ENCODE assay signal across 17 cellular contexts in the genomic region with DNA sequence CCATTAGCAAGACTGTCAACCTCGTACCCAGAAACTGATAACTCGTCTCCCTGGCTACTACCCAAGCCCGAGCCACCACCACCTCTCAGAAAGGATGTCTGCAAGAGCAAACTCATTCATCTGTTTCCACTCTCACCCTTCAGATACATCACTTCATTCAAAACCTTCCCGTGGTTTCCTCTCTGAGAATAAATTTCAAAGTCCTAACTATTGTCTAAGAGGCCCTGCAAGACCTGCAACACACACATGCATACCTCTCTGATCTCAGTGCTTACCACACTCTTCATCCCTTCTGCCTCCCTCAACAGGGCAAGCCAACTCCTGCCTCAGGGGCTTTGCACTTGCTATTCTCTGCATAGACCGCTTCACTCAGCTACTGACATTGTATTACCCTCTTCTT. TPM values are rescaled to one million over a fixed set of nuclear protein-coding genes. Genes with fewer than 3 reads are reported as not detected.
A peak's percentile ranks its signal among the peaks of the same experiment; 100 is the strongest.
DNase-seq lines count a peak whose midpoint lies in the region; ATAC-seq and TF ChIP-seq lines count a peak whose summit lies in the region.
"Had no signal": no experiment of that assay in that cellular context is flagged by ENCODE, and none has a peak within 500 bp of the region (broad histone marks: within the 10 kb centered on the region; RNA-seq: fewer than 3 reads in every experiment).

No MANE protein-coding gene starts in this region.

- DNase-seq in activated CD4-positive, alpha-beta memory T cell treated with anti-CD3 and anti-CD28 coated beads for 36 hours, result peak; percentile 22
- DNase-seq in activated CD4-positive, alpha-beta memory T cell treated with anti-CD3 and anti-CD28 coated beads, Interleukin-2, amount 10 ng/mL, durations not matched to agents 7 days and 5 days, result no peak
- DNase-seq in GM20000 (ENCODE audit: low spot score) (peak; percentile 26), progenitor cell of endocrine pancreas (ENCODE audit: low spot score, unreplicated experiment) (no peak), ecto neural progenitor cell (ENCODE audit: low spot score) (no peak), activated gamma-delta T cell treated with Interleukin-2 at 50 U/mL for 16 hours (no peak), globus pallidus (ENCODE audit: low spot score) (no peak)
- DNase-seq: CD4-positive, alpha-beta memory T cell; colonic mucosa; EL; glutamatergic neuron; naive thymus-derived CD8-positive, alpha-beta T cell; NCI-H1694; NCI-H524; stimulated activated naive CD4-positive, alpha-beta T cell treated with Interleukin-2 at 50 U/mL for 16 hours had no signal

- H3K4me1 Mint-ChIP-seq in activated CD4-positive, alpha-beta memory T cell treated with anti-CD3 and anti-CD28 coated beads for 36 hours (ENCODE audit: low read depth), result peaks cover 14% of the 10 kb centered on the region
- H3K4me1 Mint-ChIP-seq in activated CD4-positive, alpha-beta memory T cell treated with anti-CD3 and anti-CD28 coated beads, Interleukin-2, amount 10 ng/mL, durations not matched to agents 7 days and 5 days, result peaks cover 13% of the 10 kb centered on the region
- peaks cover 7% of the 10 kb centered on the region for H3K4me1 Mint-ChIP-seq in progenitor cell of endocrine pancreas (ENCODE audit: low read depth)

- no peaks in the 10 kb centered on the region for H3K36me3 Mint-ChIP-seq in activated CD4-positive, alpha-beta memory T cell treated with anti-CD3 and anti-CD28 coated beads for 36 hours
- no peaks in the 10 kb centered on the region for H3K36me3 Mint-ChIP-seq in activated CD4-positive, alpha-beta memory T cell treated with anti-CD3 and anti-CD28 coated beads, Interleukin-2, amount 10 ng/mL, durations not matched to agents 7 days and 5 days (ENCODE audit: low read depth)
- H3K36me3 Mint-ChIP-seq in progenitor cell of endocrine pancreas (ENCODE audit: insufficient read depth), result no peaks in the 10 kb centered on the region
- H3K36me3 Mint-ChIP-seq: CD4-positive, alpha-beta memory T cell; naive thymus-derived CD8-positive, alpha-beta T cell had no signal

- H3K27me3 Mint-ChIP-seq in activated CD4-positive, alpha-beta memory T cell treated with anti-CD3 and anti-CD28 coated beads for 36 hours, result no peaks in the 10 kb centered on the region
- no peaks in the 10 kb centered on the region for H3K27me3 Mint-ChIP-seq in activated CD4-positive, alpha-beta memory T cell treated with anti-CD3 and anti-CD28 coated beads, Interleukin-2, amount 10 ng/mL, durations not matched to agents 7 days and 5 days
- no peaks in the 10 kb centered on the region for H3K27me3 Mint-ChIP-seq in progenitor cell of endocrine pancreas
- H3K27me3 Mint-ChIP-seq: CD4-positive, alpha-beta memory T cell; naive thymus-derived CD8-positive, alpha-beta T cell had no signal

- TF ChIP-seq CTCF in GM20000 (IDR thresholded peaks at IDR 0.05; ENCODE audit: extremely low read depth, missing control alignments) (no peak), progenitor cell of endocrine pancreas (IDR thresholded peaks at IDR 0.05; ENCODE audit: unreplicated experiment) (no peak)

- intact Hi-C loops in activated CD4-positive, alpha-beta memory T cell treated with anti-CD3 and anti-CD28 coated beads for 36 hours (cut with micrococcal nuclease), result loop anchor here (5.0 kb wide), 1 partner anchor 175 kb away; no protein-coding TSS in a partner anchor

- no peak overlapping the region for H3K27ac Mint-ChIP-seq in activated CD4-positive, alpha-beta memory T cell treated with anti-CD3 and anti-CD28 coated beads for 36 hours
- no peak overlapping the region for H3K27ac Mint-ChIP-seq in activated CD4-positive, alpha-beta memory T cell treated with anti-CD3 and anti-CD28 coated beads, Interleukin-2, amount 10 ng/mL, durations not matched to agents 7 days and 5 days
- peak overlapping the region; percentile 53 for H3K27ac Mint-ChIP-seq in progenitor cell of endocrine pancreas

- no peak overlapping the region for H3K4me3 Mint-ChIP-seq in activated CD4-positive, alpha-beta memory T cell treated with anti-CD3 and anti-CD28 coated beads for 36 hours
- H3K4me3 Mint-ChIP-seq in activated CD4-positive, alpha-beta memory T cell treated with anti-CD3 and anti-CD28 coated beads, Interleukin-2, amount 10 ng/mL, durations not matched to agents 7 days and 5 days, result no peak overlapping the region
- no peak overlapping the region for H3K4me3 Mint-ChIP-seq in progenitor cell of endocrine pancreas (ENCODE audit: low read depth)
- H3K4me3 Mint-ChIP-seq: CD4-positive, alpha-beta memory T cell; naive thymus-derived CD8-positive, alpha-beta T cell had no signal

- CTCF ChIA-PET in activated CD4-positive, alpha-beta memory T cell treated with anti-CD3 and anti-CD28 coated beads for 36 hours (lab: Charles Lee), result interaction anchor here (0.7 to 6.1 kb wide), 8 partner anchors 9 to 241 kb away, joined by 3 to 100 read pairs (median 6); no protein-coding TSS in a partner anchor
- CTCF ChIA-PET in activated CD4-positive, alpha-beta memory T cell treated with anti-CD3 and anti-CD28 coated beads, Interleukin-2, amount 10 ng/mL, durations not matched to agents 7 days and 5 days (lab: Charles Lee), result interaction anchor here (1.6 to 5.1 kb wide), 7 partner anchors 9 to 103 kb away, joined by 4 to 44 read pairs (median 14); no protein-coding TSS in a partner anchor

- H3K9me3 Mint-ChIP-seq in activated CD4-positive, alpha-beta memory T cell treated with anti-CD3 and anti-CD28 coated beads for 36 hours, result no peaks in the 10 kb centered on the region
- H3K9me3 Mint-ChIP-seq in activated CD4-positive, alpha-beta memory T cell treated with anti-CD3 and anti-CD28 coated beads, Interleukin-2, amount 10 ng/mL, durations not matched to agents 7 days and 5 days, result no peaks in the 10 kb centered on the region
- no peaks in the 10 kb centered on the region for H3K9me3 Mint-ChIP-seq in progenitor cell of endocrine pancreas (ENCODE audit: low read depth)
- H3K9me3 Mint-ChIP-seq: naive thymus-derived CD8-positive, alpha-beta T cell had no signal

- POLR2A ChIA-PET in activated CD4-positive, alpha-beta memory T cell treated with anti-CD3 and anti-CD28 coated beads for 36 hours (lab: Charles Lee), result interaction anchor here (0.9 kb wide), 1 partner anchor 91 kb away, joined by 3 read pairs; a partner anchor contains a TSS
- POLR2A ChIA-PET in activated CD4-positive, alpha-beta memory T cell treated with anti-CD3 and anti-CD28 coated beads, Interleukin-2, amount 10 ng/mL, durations not matched to agents 7 days and 5 days (lab: Charles Lee), result no interaction called here

- peak; percentile 58 for ATAC-seq in HG03175 (IDR thresholded peaks at IDR 0.05; ENCODE audit: unreplicated experiment)
- ATAC-seq: A549; naive thymus-derived CD8-positive, alpha-beta T cell had no signal

RNA-seq across cellular contexts. Expression of a gene that starts 40.6 kb away (rescaled TPM):
- 10 to 100 TPM; 13.5 to 14.8 TPM for total RNA-seq in activated CD4-positive, alpha-beta memory T cell treated with anti-CD3 and anti-CD28 coated beads for 36 hours
- 10 to 100 TPM; 10.7 to 15.9 TPM for total RNA-seq in activated CD4-positive, alpha-beta memory T cell treated with anti-CD3 and anti-CD28 coated beads, Interleukin-2, amount 10 ng/mL, durations not matched to agents 7 days and 5 days
- 34.2 and 40.3 TPM in 2 replicates for total RNA-seq in progenitor cell of endocrine pancreas

Comparison
In these comparisons a context has a peak if more than half of its experiments do, and no peak if none do; other contexts are left out.
1. DNase-seq: peak in activated CD4-positive, alpha-beta memory T cell treated with anti-CD3 and anti-CD28 coated beads for 36 hours (single experiment) and GM20000 (single experiment); none in activated CD4-positive, alpha-beta memory T cell treated with anti-CD3 and anti-CD28 coated beads, Interleukin-2, amount 10 ng/mL, durations not matched to agents 7 days and 5 days (single experiment), progenitor cell of endocrine pancreas (single experiment), ecto neural progenitor cell (single experiment), activated gamma-delta T cell treated with Interleukin-2 at 50 U/mL for 16 hours (single experiment) and globus pallidus (single experiment).